In genomic region chr7:139360210-139360947, GRCh38 we compare ENCODE assay signal across 1 cellular context.
TF ChIP-seq lines count a peak whose summit lies in the region.

No MANE protein-coding gene starts in this region.

TF ChIP-seq in HepG2, 621 proteins besides CTCF, POLR2A, EP300 and RAD21 (continued from another document and continues in another):
- TF ChIP-seq ARID4A (CRISPR knock-in tag; IDR thresholded peaks at IDR 0.05; ENCODE audit: borderline replicate concordance) (no peak; the same call in 1 of the 2 replicates), CEBPZ (IDR thresholded peaks at IDR 0.05; ENCODE audit: low read length) (no peak), GZF1 (CRISPR knock-in tag; IDR thresholded peaks at IDR 0.05) (no peak; the same call in 1 of the 2 replicates), DRAP1 (CRISPR knock-in tag; IDR thresholded peaks at IDR 0.05) (peak; percentile 70; the same call in 1 of the 2 replicates), TCF7L2 (IDR thresholded peaks at IDR 0.05; ENCODE audit: low read depth, low read length) (no peak), REXO4 (CRISPR knock-in tag; IDR thresholded peaks at IDR 0.05; ENCODE audit: borderline replicate concordance) (no peak), KDM2A (CRISPR knock-in tag; IDR thresholded peaks at IDR 0.05; ENCODE audit: borderline replicate concordance, low read depth) (no peak; the same call in 1 of the 2 replicates), MATR3 (CRISPR knock-in tag; IDR thresholded peaks at IDR 0.05) (no peak), ZHX2 (IDR thresholded peaks at IDR 0.05; ENCODE audit: low read depth) (peak; percentile 31; the same call in 1 of the 2 replicates), ZHX2 (CRISPR knock-in tag; IDR thresholded peaks at IDR 0.05; ENCODE audit: borderline replicate concordance) (no peak), PHB2 (IDR thresholded peaks at IDR 0.05; ENCODE audit: partially characterized antibody) (no peak), ZKSCAN8 (CRISPR knock-in tag; IDR thresholded peaks at IDR 0.05; ENCODE audit: borderline replicate concordance) (no peak), HOXA9 (CRISPR knock-in tag; IDR thresholded peaks at IDR 0.05; ENCODE audit: borderline replicate concordance) (no peak), CSRNP2 (CRISPR knock-in tag; conservative IDR thresholded peaks at IDR 0.05; ENCODE audit: low read depth) (no peak), ATM (IDR thresholded peaks at IDR 0.05; ENCODE audit: borderline replicate concordance) (no peak), KDM4B (CRISPR knock-in tag; IDR thresholded peaks at IDR 0.05) (peak; percentile 54; the same call in 1 of the 2 replicates), POGZ (CRISPR knock-in tag; IDR thresholded peaks at IDR 0.05) (peak; percentile 34; the same call in 1 of the 2 replicates), ZNF343 (CRISPR knock-in tag; IDR thresholded peaks at IDR 0.05) (no peak), MTF1 (CRISPR knock-in tag; IDR thresholded peaks at IDR 0.05) (no peak), CHCHD3 (CRISPR knock-in tag; IDR thresholded peaks at IDR 0.05) (no peak), FUBP1 (CRISPR knock-in tag; IDR thresholded peaks at IDR 0.05; ENCODE audit: borderline replicate concordance) (no peak), SP2 (CRISPR knock-in tag; IDR thresholded peaks at IDR 0.05) (peak; percentile 94), TOPORS (CRISPR knock-in tag; IDR thresholded peaks at IDR 0.05) (no peak), MTF2 (CRISPR knock-in tag; IDR thresholded peaks at IDR 0.05; ENCODE audit: borderline replicate concordance) (0 out of 2 replicates have a peak, but pooled peaks have one; percentile 16), ZNF34 (CRISPR knock-in tag; IDR thresholded peaks at IDR 0.05; ENCODE audit: borderline replicate concordance) (no peak), POGK (CRISPR knock-in tag; conservative IDR thresholded peaks at IDR 0.05) (no peak; the same call in 1 of the 2 replicates), ESRRA (CRISPR knock-in tag; IDR thresholded peaks at IDR 0.05; ENCODE audit: low read depth) (no peak; the same call in 1 of the 2 replicates), ZNF550 (CRISPR knock-in tag; IDR thresholded peaks at IDR 0.05; ENCODE audit: borderline replicate concordance) (no peak), GATAD1 (CRISPR knock-in tag; IDR thresholded peaks at IDR 0.05) (peak; percentile 70), AFF4 (CRISPR knock-in tag; IDR thresholded peaks at IDR 0.05) (no peak), NPAS2 (CRISPR knock-in tag; IDR thresholded peaks at IDR 0.05; ENCODE audit: borderline replicate concordance) (no peak), ZNF629 (CRISPR knock-in tag; conservative IDR thresholded peaks at IDR 0.05) (no peak), ZNF17 (CRISPR knock-in tag; IDR thresholded peaks at IDR 0.05) (no peak), SRSF9 (IDR thresholded peaks at IDR 0.05; ENCODE audit: borderline replicate concordance, insufficient read depth, low read depth, low read length, poor library complexity, severe bottlenecking) (no peak)
